ENCODE assay signal across 20 cellular contexts in genomic region chr3:134928392-134928791, GRCh38.
"Had no signal": no experiment of that assay in that cellular context is flagged by ENCODE, and none has a peak within 500 bp of the region (broad histone marks: within the 10 kb centered on the region; RNA-seq: fewer than 3 reads in every experiment).

No MANE protein-coding gene starts in this region.

- DNase-seq: activated CD4-positive, alpha-beta T cell treated with anti-CD3 and anti-CD28 coated beads, Interleukin-2, amount 10 ng/mL, durations not matched to agents 7 days and 5 days; activated CD8-positive, alpha-beta memory T cell treated with anti-CD3 and anti-CD28 coated beads, Interleukin-2, amount 50 U/mL, for 4 hours; activated CD8-positive, alpha-beta T cell treated with anti-CD3 and anti-CD28 coated beads for 36 hours; activated gamma-delta T cell treated with Interleukin-2 at 50 U/mL for 16 hours; activated naive CD4-positive, alpha-beta T cell treated with anti-CD3 and anti-CD28 coated beads, Interleukin-2, amount 10 ng/mL, durations not matched to agents 7 days and 5 days; activated naive CD8-positive, alpha-beta T cell treated with anti-CD3 and anti-CD28 coated beads for 36 hours; Karpas-422; NCI-H1105 treated with DMSO at 0.1 percent for 48 hours; NCI-H1436 treated with DMSO at 0.1 percent for 48 hours; NCI-H187; NCI-H2081; NCI-H510A treated with DMSO at 0.1 percent for 48 hours; Peyer's patch; Right ventricle myocardium superior; SJCRH30; SK-N-SH; T-helper 1 cell; WERI-Rb-1 had no signal

- H3K4me1 Mint-ChIP-seq: activated naive CD4-positive, alpha-beta T cell treated with anti-CD3 and anti-CD28 coated beads, Interleukin-2, amount 10 ng/mL, durations not matched to agents 7 days and 5 days; activated naive CD8-positive, alpha-beta T cell treated with anti-CD3 and anti-CD28 coated beads for 36 hours had no signal

- H3K4me3 Mint-ChIP-seq: activated CD4-positive, alpha-beta T cell treated with anti-CD3 and anti-CD28 coated beads, Interleukin-2, amount 10 ng/mL, durations not matched to agents 7 days and 5 days; activated CD8-positive, alpha-beta T cell treated with anti-CD3 and anti-CD28 coated beads for 36 hours; activated naive CD4-positive, alpha-beta T cell treated with anti-CD3 and anti-CD28 coated beads, Interleukin-2, amount 10 ng/mL, durations not matched to agents 7 days and 5 days; activated naive CD8-positive, alpha-beta T cell treated with anti-CD3 and anti-CD28 coated beads for 36 hours; activated T-helper 1 cell treated with anti-CD3 and anti-CD28 coated beads, Interleukin-12 subunit alpha, Interleukin-12 subunit beta, Interleukin-2, Interleukin-4 antibody, amounts not matched to agents 30 ng/mL and 10 ng/mL and 1 ng/mL, durations not matched to agents 14 hours and 24 hours and 36 hours had no signal

- H3K36me3 Mint-ChIP-seq: activated naive CD4-positive, alpha-beta T cell treated with anti-CD3 and anti-CD28 coated beads, Interleukin-2, amount 10 ng/mL, durations not matched to agents 7 days and 5 days; activated naive CD8-positive, alpha-beta T cell treated with anti-CD3 and anti-CD28 coated beads for 36 hours had no signal

- H3K4me3 ChIP-seq: Peyer's patch, SJCRH30 had no signal

- H3K27me3 Mint-ChIP-seq: activated CD8-positive, alpha-beta T cell treated with anti-CD3 and anti-CD28 coated beads for 36 hours; activated naive CD8-positive, alpha-beta T cell treated with anti-CD3 and anti-CD28 coated beads for 36 hours had no signal

- H3K9me3 ChIP-seq: SJCRH30 had no signal

- H3K36me3 ChIP-seq: Peyer's patch, SJCRH30, WERI-Rb-1 had no signal

- H3K9me3 Mint-ChIP-seq: activated CD4-positive, alpha-beta T cell treated with anti-CD3 and anti-CD28 coated beads, Interleukin-2, amount 10 ng/mL, durations not matched to agents 7 days and 5 days; activated CD8-positive, alpha-beta T cell treated with anti-CD3 and anti-CD28 coated beads for 36 hours; activated T-helper 1 cell treated with anti-CD3 and anti-CD28 coated beads, Interleukin-12 subunit alpha, Interleukin-12 subunit beta, Interleukin-2, Interleukin-4 antibody, amounts not matched to agents 30 ng/mL and 10 ng/mL and 1 ng/mL, durations not matched to agents 14 hours and 24 hours and 36 hours had no signal

- H3K27ac Mint-ChIP-seq: activated CD4-positive, alpha-beta T cell treated with anti-CD3 and anti-CD28 coated beads, Interleukin-2, amount 10 ng/mL, durations not matched to agents 7 days and 5 days; activated CD8-positive, alpha-beta T cell treated with anti-CD3 and anti-CD28 coated beads for 36 hours; activated naive CD4-positive, alpha-beta T cell treated with anti-CD3 and anti-CD28 coated beads, Interleukin-2, amount 10 ng/mL, durations not matched to agents 7 days and 5 days; activated naive CD8-positive, alpha-beta T cell treated with anti-CD3 and anti-CD28 coated beads for 36 hours; activated T-helper 1 cell treated with anti-CD3 and anti-CD28 coated beads, Interleukin-12 subunit alpha, Interleukin-12 subunit beta, Interleukin-2, Interleukin-4 antibody, amounts not matched to agents 30 ng/mL and 10 ng/mL and 1 ng/mL, durations not matched to agents 14 hours and 24 hours and 36 hours had no signal

- ATAC-seq: activated CD8-positive, alpha-beta T cell treated with anti-CD3 and anti-CD28 coated beads for 36 hours had no signal

- H3K4me1 ChIP-seq: Peyer's patch, SJCRH30 had no signal

- H3K27ac ChIP-seq: Peyer's patch, RWPE1, SJCRH30, WERI-Rb-1 had no signal
